In the genomic region with DNA sequence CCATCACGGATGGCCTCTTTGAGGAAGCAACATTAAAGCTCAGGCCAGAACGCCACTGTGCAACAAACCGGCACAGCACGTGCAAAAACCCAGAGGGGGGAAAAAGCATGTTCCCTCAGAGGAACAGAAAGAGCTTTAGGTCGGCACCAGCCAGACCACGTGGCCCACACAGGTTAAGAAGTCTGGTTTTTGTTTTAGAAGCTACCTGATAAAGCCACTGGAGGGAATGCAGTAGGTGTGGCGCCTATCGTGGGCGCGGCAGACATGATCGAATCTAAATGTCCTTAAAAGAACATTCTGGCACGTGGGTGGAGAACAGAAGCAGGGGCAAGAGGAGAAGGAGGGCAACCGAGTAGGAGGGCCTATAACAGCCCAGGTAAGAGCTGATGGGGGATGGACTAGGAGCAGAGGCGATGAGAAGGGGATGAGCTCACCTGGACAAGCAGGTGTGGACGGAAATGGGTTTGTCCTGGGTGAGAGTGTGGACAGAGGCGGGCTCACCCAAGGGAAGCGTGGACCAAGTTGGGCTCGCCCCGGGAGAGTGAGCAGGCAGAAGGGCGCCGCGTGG, we compare ENCODE assay signal across 8 cellular contexts. TPM values are rescaled to one million over a fixed set of nuclear protein-coding genes. Genes with fewer than 3 reads are reported as not detected.
A peak's percentile ranks its signal among the peaks of the same experiment; 100 is the strongest.
DNase-seq lines count a peak whose midpoint lies in the region; FAIRE-seq and TF ChIP-seq lines count a peak whose summit lies in the region.
"Not testable (repeated sequence)": the region's sequence is repeated elsewhere in the genome, so short reads cannot be mapped to it uniquely, and the experiment has no call there.

No MANE protein-coding gene starts in this region.

- H3K27ac Mint-ChIP-seq in CD4-positive, alpha-beta memory T cell, result peak overlapping the region; percentile 83 to 97 (median 94)
- H3K27ac Mint-ChIP-seq in activated CD4-positive, alpha-beta memory T cell treated with anti-CD3 and anti-CD28 coated beads, Interleukin-2, amount 10 ng/mL, durations not matched to agents 7 days and 5 days, result peak overlapping the region; percentile 85
- H3K27ac Mint-ChIP-seq in nephron progenitor cell, result peak overlapping the region; percentile 50

- H3F3A ChIP-seq in Loucy (ENCODE audit: low read depth), result not testable (repeated sequence)

- CTCF ChIA-PET in CD4-positive, alpha-beta memory T cell (lab: Charles Lee; ENCODE audit: partially characterized antibody), result interaction anchor here (1.2 kb wide), 1 partner anchor 30 kb away, joined by 3 read pairs; no protein-coding TSS in a partner anchor
- CTCF ChIA-PET in activated CD4-positive, alpha-beta memory T cell treated with anti-CD3 and anti-CD28 coated beads, Interleukin-2, amount 10 ng/mL, durations not matched to agents 7 days and 5 days (lab: Charles Lee), result interaction anchor here (1.1 kb wide), 1 partner anchor 32 kb away, joined by 4 read pairs; no protein-coding TSS in a partner anchor

- not testable (repeated sequence) for H3K9me3 ChIP-seq in CD4-positive, alpha-beta memory T cell (ENCODE audit: control insufficient read depth in 1 of 2, low read length in 2 of 2); Loucy (ENCODE audit: insufficient read depth, low read depth, low read length); iPS DF 6.9 (ENCODE audit: control insufficient read depth, insufficient read depth, low read length); testis

- not testable (repeated sequence) for H3K27me3 ChIP-seq in CD4-positive, alpha-beta memory T cell (ENCODE audit: insufficient read depth, low read length); Loucy (ENCODE audit: insufficient read depth, low read length, poor library complexity, severe bottlenecking); iPS DF 6.9 (ENCODE audit: control insufficient read depth, insufficient read depth, low read length); testis

- intact Hi-C loops in CD4-positive, alpha-beta memory T cell (cut with micrococcal nuclease); testis (cut with DNase I; ENCODE audit: low total_unique reads): not testable (repeated sequence)

- peaks cover 8 to 40% of the 10 kb centered on the region in 2 donors for H3K36me3 Mint-ChIP-seq in CD4-positive, alpha-beta memory T cell
- peaks cover 41% of the 10 kb centered on the region for H3K36me3 Mint-ChIP-seq in activated CD4-positive, alpha-beta memory T cell treated with anti-CD3 and anti-CD28 coated beads, Interleukin-2, amount 10 ng/mL, durations not matched to agents 7 days and 5 days (ENCODE audit: low read depth)
- peaks cover 35% of the 10 kb centered on the region for H3K36me3 Mint-ChIP-seq in nephron progenitor cell (ENCODE audit: low read depth)

- peaks cover 26% of the 10 kb centered on the region for H3K79me2 ChIP-seq in Loucy (ENCODE audit: insufficient read depth, low read length)

- peak; percentile 15 for FAIRE-seq in H54 (lab: Jason Lieb, UNC)

- peak overlapping the region; percentile 96 to 98 (median 98) for H3K4me3 Mint-ChIP-seq in CD4-positive, alpha-beta memory T cell
- H3K4me3 Mint-ChIP-seq in activated CD4-positive, alpha-beta memory T cell treated with anti-CD3 and anti-CD28 coated beads, Interleukin-2, amount 10 ng/mL, durations not matched to agents 7 days and 5 days, result peak overlapping the region; percentile 96
- peak overlapping the region; percentile 97 for H3K4me3 Mint-ChIP-seq in nephron progenitor cell

- peak overlapping the region; percentile 82 for H3K4me2 ChIP-seq in Loucy (ENCODE audit: low read depth, low read length, poor library complexity, severe bottlenecking)

- not testable (repeated sequence) for DNase-seq in CD4-positive, alpha-beta memory T cell; H54 (ENCODE audit: insufficient read length, low spot score); activated CD4-positive, alpha-beta memory T cell treated with anti-CD3 and anti-CD28 coated beads, Interleukin-2, amount 10 ng/mL, durations not matched to agents 7 days and 5 days; coronary artery (ENCODE audit: low spot score); iPS DF 6.9 (ENCODE audit: low read depth, low spot score); nephron progenitor cell; testis

- H3K4me3 ChIP-seq in CD4-positive, alpha-beta memory T cell (ENCODE audit: low read length in 2 of 2), result peak overlapping the region in 1 of 2 donors; percentile 66
- H3K4me3 ChIP-seq in Loucy (ENCODE audit: low read length, poor library complexity, severe bottlenecking), result peak overlapping the region; percentile 78
- peak overlapping the region; percentile 80 for H3K4me3 ChIP-seq in coronary artery
- peak overlapping the region; percentile 92 for H3K4me3 ChIP-seq in iPS DF 6.9 (ENCODE audit: low read length)
- H3K4me3 ChIP-seq in testis, result peak overlapping the region; percentile 83 to 88

- H3K9me2 ChIP-seq in Loucy (replicated peaks; ENCODE audit: low read depth, low read length), result not testable (repeated sequence)

- not testable (repeated sequence) for TF ChIP-seq POLR2A in H54 (IDR thresholded peaks at IDR 0.05; ENCODE audit: low read depth, low read length); testis (IDR thresholded peaks at IDR 0.05)

- POLR2A ChIA-PET in CD4-positive, alpha-beta memory T cell (lab: Charles Lee; ENCODE audit: partially characterized antibody), result interaction anchor here (0.7 to 2.3 kb wide), 4 partner anchors 13 to 39 kb away, joined by 3 to 17 read pairs (median 8); partner anchors contain the start of gene POLDIP3
- POLR2A ChIA-PET in activated CD4-positive, alpha-beta memory T cell treated with anti-CD3 and anti-CD28 coated beads, Interleukin-2, amount 10 ng/mL, durations not matched to agents 7 days and 5 days (lab: Charles Lee), result interaction anchor here (0.9 to 3.4 kb wide), 6 partner anchors 12 to 275 kb away, joined by 3 to 47 read pairs (median 4); partner anchors contain the start of gene POLDIP3

- H3K4me1 ChIP-seq in CD4-positive, alpha-beta memory T cell (ENCODE audit: insufficient read depth, low read length); Loucy (ENCODE audit: insufficient read depth, low read length, poor library complexity, severe bottlenecking); iPS DF 6.9 (ENCODE audit: control insufficient read depth, insufficient read depth, low read length); testis: not testable (repeated sequence)

- peak overlapping the region; percentile 59 for H3K27ac ChIP-seq in CD4-positive, alpha-beta memory T cell (ENCODE audit: low read depth, low read length)
- H3K27ac ChIP-seq in coronary artery, result peak overlapping the region in 1 of 2 donors; percentile 33
- not testable (repeated sequence) for H3K27ac ChIP-seq in iPS DF 6.9 (ENCODE audit: low read length)
- peak overlapping the region in 1 of 2 donors; percentile 53 for H3K27ac ChIP-seq in testis

- no CpG with 5 or more reads among the region's 22 CpGs for WGBS in iPS DF 6.9 (ENCODE audit: insufficient coverage, insufficient read length)
- 0% methylated on average over 4 to 14 of the region's 22 CpGs for WGBS in testis, 2 donors

- H3K4me1 Mint-ChIP-seq in CD4-positive, alpha-beta memory T cell, result peaks cover 9 to 21% (median 14%) of the 10 kb centered on the region in 4 donors
- peaks cover 14% of the 10 kb centered on the region for H3K4me1 Mint-ChIP-seq in activated CD4-positive, alpha-beta memory T cell treated with anti-CD3 and anti-CD28 coated beads, Interleukin-2, amount 10 ng/mL, durations not matched to agents 7 days and 5 days
- H3K4me1 Mint-ChIP-seq in nephron progenitor cell, result peaks cover 14% of the 10 kb centered on the region

- H3K36me3 ChIP-seq in CD4-positive, alpha-beta memory T cell (ENCODE audit: insufficient read depth, low read length), result peaks cover 34% of the 10 kb centered on the region
- H3K36me3 ChIP-seq in Loucy (ENCODE audit: insufficient read depth, low read length) (peaks cover 45% of the 10 kb centered on the region; the same call in 1 of the 2 replicates), iPS DF 6.9 (ENCODE audit: control insufficient read depth, insufficient read depth, low read length) (peaks cover 26% of the 10 kb centered on the region)
- H3K36me3 ChIP-seq in testis (ENCODE audit: low read depth, missing control alignments), result not testable (repeated sequence)

- not testable (repeated sequence) for TF ChIP-seq CTCF in Loucy (conservative IDR thresholded peaks at IDR 0.05; ENCODE audit: low read length); coronary artery (IDR thresholded peaks at IDR 0.05); nephron progenitor cell (IDR thresholded peaks at IDR 0.05); testis (IDR thresholded peaks at IDR 0.05)

- peak overlapping the region; percentile 77; the same call in 1 of the 2 replicates for H2AFZ ChIP-seq in Loucy (ENCODE audit: low read length)

- H3K9ac ChIP-seq in Loucy (ENCODE audit: low read depth, low read length, poor library complexity, severe bottlenecking), result peak overlapping the region; percentile 76

- not testable (repeated sequence) for H3K27me3 Mint-ChIP-seq in CD4-positive, alpha-beta memory T cell; activated CD4-positive, alpha-beta memory T cell treated with anti-CD3 and anti-CD28 coated beads, Interleukin-2, amount 10 ng/mL, durations not matched to agents 7 days and 5 days; nephron progenitor cell (ENCODE audit: low read depth, poor library complexity)

- not testable (repeated sequence) for H4K20me1 ChIP-seq in Loucy (ENCODE audit: insufficient read depth, low read length, poor library complexity, severe bottlenecking)

- H3K9me3 Mint-ChIP-seq in CD4-positive, alpha-beta memory T cell; activated CD4-positive, alpha-beta memory T cell treated with anti-CD3 and anti-CD28 coated beads, Interleukin-2, amount 10 ng/mL, durations not matched to agents 7 days and 5 days; nephron progenitor cell: not testable (repeated sequence)

RNA-seq across cellular contexts. Expression of gene SERHL2, which starts 27.5 kb away (rescaled TPM):
- total RNA-seq in CD4-positive, alpha-beta memory T cell, result under 1 TPM; 0.36 to 0.81 TPM
- under 1 TPM in 1 of 2 donors, not detected in 1; 0.26 TPM for polyA plus RNA-seq in CD4-positive, alpha-beta memory T cell
- total RNA-seq in activated CD4-positive, alpha-beta memory T cell treated with anti-CD3 and anti-CD28 coated beads, Interleukin-2, amount 10 ng/mL, durations not matched to agents 7 days and 5 days, result under 1 TPM; 0.55 to 0.81 TPM
- 1 to 10 TPM; 6.9 to 8.8 TPM for total RNA-seq in testis
- 11.3 TPM for polyA plus RNA-seq in testis (ENCODE audit: insufficient read depth, low read depth, low replicate concordance)

RNA-seq across cellular contexts. Expression of gene POLDIP3, which starts 33.4 kb away (rescaled TPM):
- 10 to 100 TPM; 80.6 to 82.3 TPM for total RNA-seq in CD4-positive, alpha-beta memory T cell
- 10 to 100 TPM; 66.1 to 74.9 TPM for polyA plus RNA-seq in CD4-positive, alpha-beta memory T cell
- 10 to 100 TPM; 71.4 to 74.7 TPM for total RNA-seq in activated CD4-positive, alpha-beta memory T cell treated with anti-CD3 and anti-CD28 coated beads, Interleukin-2, amount 10 ng/mL, durations not matched to agents 7 days and 5 days
- 10 to 100 TPM; 57.5 to 60.5 TPM for total RNA-seq in testis
- 76.9 TPM for polyA plus RNA-seq in testis (ENCODE audit: insufficient read depth, low read depth, low replicate concordance)

RNA-seq across cellular contexts. Expression of gene ATP5MGL, which starts 59.1 kb away (rescaled TPM):
- total RNA-seq in CD4-positive, alpha-beta memory T cell, result 1 to 10 TPM; 1.9 to 2.1 TPM
- polyA plus RNA-seq in CD4-positive, alpha-beta memory T cell, result under 1 TPM in 1 of 2 donors, not detected in 1; 0.78 TPM
- total RNA-seq in activated CD4-positive, alpha-beta memory T cell treated with anti-CD3 and anti-CD28 coated beads, Interleukin-2, amount 10 ng/mL, durations not matched to agents 7 days and 5 days, result 1 to 10 TPM; 1.2 to 1.3 TPM
- total RNA-seq in testis, result under 1 TPM in 1 of 2 donors, not detected in 1; 0.55 TPM
- polyA plus RNA-seq in testis (ENCODE audit: insufficient read depth, low read depth, low replicate concordance), result not detected

Comparison
In these comparisons a context has a peak if more than half of its experiments do, and no peak if none do; other contexts are left out.
1. RNA of gene SERHL2, which starts 27.5 kb away (total RNA-seq): 6.9 to 8.8 TPM in testis; 0.36 to 0.81 TPM in CD4-positive, alpha-beta memory T cell and 0.55 to 0.81 TPM in activated CD4-positive, alpha-beta memory T cell treated with anti-CD3 and anti-CD28 coated beads, Interleukin-2, amount 10 ng/mL, durations not matched to agents 7 days and 5 days; every median in the first group is over 4 times any median in the second.
2. Peak in every context shown above with its lines, with median percentiles within 50 percentile points of each other: H3K27ac Mint-ChIP-seq and H3K4me3 Mint-ChIP-seq.